Comparison of ENCODE assay signal across 1 cellular context in genomic region chr7:107951896-107952295, GRCh38.
TF ChIP-seq lines count a peak whose summit lies in the region.

No MANE protein-coding gene starts in this region.

TF ChIP-seq in H1, 55 proteins besides CTCF, POLR2A, EP300 and RAD21:
- TF ChIP-seq TBP (IDR thresholded peaks at IDR 0.05; ENCODE audit: low read depth, low read length) (no peak), CHD2 (IDR thresholded peaks at IDR 0.05; ENCODE audit: low read length) (no peak), RNF2 (IDR thresholded peaks at IDR 0.05; ENCODE audit: borderline replicate concordance, low read depth, low read length, missing control alignments, poor library complexity, severe bottlenecking) (no peak), ZNF274 (IDR thresholded peaks at IDR 0.05; ENCODE audit: borderline replicate concordance, extremely low read depth, low read length) (no peak), PHF8 (conservative IDR thresholded peaks at IDR 0.05; ENCODE audit: low read depth, low read length) (no peak), CEBPB (IDR thresholded peaks at IDR 0.05; ENCODE audit: low read depth, low read length) (no peak), SP4 (IDR thresholded peaks at IDR 0.05; ENCODE audit: low read length) (no peak)
TF ChIP-seq in H1: peak in this region for 0.
